Comparison of ENCODE assay signal across 10 cellular contexts in genomic region chr2:232592687-232593407, GRCh38. TPM values are rescaled to one million over a fixed set of nuclear protein-coding genes. Genes with fewer than 3 reads are reported as not detected.
DNase-seq lines count a peak whose midpoint lies in the region; ATAC-seq and TF ChIP-seq lines count a peak whose summit lies in the region.
"Had no signal": no experiment of that assay in that cellular context is flagged by ENCODE, and none has a peak within 500 bp of the region (broad histone marks: within the 10 kb centered on the region; RNA-seq: fewer than 3 reads in every experiment).

No MANE protein-coding gene starts in this region.

- H3K79me2 ChIP-seq in trophoblast cell (ENCODE audit: control insufficient read depth, insufficient read depth, low read length, poor library complexity) = no peaks in the 10 kb centered on the region

- H4K12ac ChIP-seq in trophoblast cell (ENCODE audit: low read depth, low read length) = no peak overlapping the region

- H2BK5ac ChIP-seq in trophoblast cell (ENCODE audit: low read depth, low read length, poor library complexity) = no peak overlapping the region

- peaks cover 0 to 4% of the 10 kb centered on the region in 2 experiments for H3K4me1 ChIP-seq in trophoblast cell (ENCODE audit: control insufficient read depth in 1 of 2, insufficient read depth in 2 of 2, low read length in 2 of 2)

- no peak overlapping the region for H4K91ac ChIP-seq in trophoblast cell (ENCODE audit: low read depth, low read length)

- H3K4me2 ChIP-seq in trophoblast cell (ENCODE audit: low read length) = no peak overlapping the region

- no peak overlapping the region for H2AFZ ChIP-seq in trophoblast cell (ENCODE audit: insufficient read depth, low read length, poor library complexity)

- H3K27me3 ChIP-seq in trophoblast cell (ENCODE audit: insufficient read depth, low read length) = no peaks in the 10 kb centered on the region

- no peak overlapping the region for H2AK5ac ChIP-seq in trophoblast cell (ENCODE audit: low read length)

- H3K9ac ChIP-seq in trophoblast cell (ENCODE audit: low read length) = no peak overlapping the region

- no peak overlapping the region for H3K14ac ChIP-seq in trophoblast cell (ENCODE audit: low read length)

- H4K8ac ChIP-seq in trophoblast cell (ENCODE audit: low read depth, low read length) = no peak overlapping the region

- WGBS in trophoblast cell (ENCODE audit: extremely low coverage, insufficient coverage, insufficient read length) = no CpG with 5 or more reads among the region's 4 CpGs

- no peak overlapping the region for H3K4me3 ChIP-seq in trophoblast cell (ENCODE audit: low read depth, low read length)

- no peaks in the 10 kb centered on the region for H3K9me3 ChIP-seq in trophoblast cell (ENCODE audit: insufficient read depth, low read depth, low read length)

- ATAC-seq in SK-N-SH treated with all-trans-retinoic acid at 6 μM for 48 hours (peak; percentile 55), GM18505 (IDR thresholded peaks at IDR 0.05; ENCODE audit: unreplicated experiment) (no peak), GM21717 (IDR thresholded peaks at IDR 0.05; ENCODE audit: unreplicated experiment) (no peak)

- H3K79me1 ChIP-seq in trophoblast cell (ENCODE audit: low read length) = no peaks in the 10 kb centered on the region

- TF ChIP-seq POLR2A in GM18505 (IDR thresholded peaks at IDR 0.05; ENCODE audit: borderline replicate concordance, extremely low read depth, insufficient read depth, insufficient read length) = no peak

- no peaks in the 10 kb centered on the region for H3K36me3 ChIP-seq in trophoblast cell (ENCODE audit: control insufficient read depth in 1 of 2, insufficient read depth in 2 of 2, low read length in 2 of 2)

- no peak overlapping the region for H3K4ac ChIP-seq in trophoblast cell (ENCODE audit: low read depth, low read length)

- H3K23ac ChIP-seq in trophoblast cell (ENCODE audit: low read length) = no peak overlapping the region

- H2BK120ac ChIP-seq in trophoblast cell (ENCODE audit: insufficient read depth, low read length, poor library complexity) = no peak overlapping the region

- no peak overlapping the region for H2BK12ac ChIP-seq in trophoblast cell (ENCODE audit: low read length)

- no peak overlapping the region for H3K18ac ChIP-seq in trophoblast cell (ENCODE audit: low read length)

- H3K27ac ChIP-seq in trophoblast cell (ENCODE audit: low read depth, low read length) = no peak overlapping the region

- DNase-seq in EL (peak; percentile 54), fibroblast of gingiva (ENCODE audit: low read depth) (peak; percentile 66), trophoblast cell (peak; percentile 68 to 71), NCI-H2171 (lab: John Stamatoyannopoulos, UW) (no peak), HuH-7.5 (ENCODE audit: low spot score) (no peak)
- DNase-seq: activated naive CD4-positive, alpha-beta T cell treated with anti-CD3 and anti-CD28 coated beads, Interleukin-2, amount 50 U/mL, for 16 hours; nephron progenitor cell had no signal

TF ChIP-seq in SK-N-SH treated with all-trans-retinoic acid at 6 μM for 48 hours, 23 proteins besides CTCF, POLR2A, EP300 and RAD21:
- TF ChIP-seq ISL1 (CRISPR knock-in tag; IDR thresholded peaks at IDR 0.05) = peak; percentile 17; the same call in 1 of the 2 replicates
- TF ChIP-seq, protein P1, sequence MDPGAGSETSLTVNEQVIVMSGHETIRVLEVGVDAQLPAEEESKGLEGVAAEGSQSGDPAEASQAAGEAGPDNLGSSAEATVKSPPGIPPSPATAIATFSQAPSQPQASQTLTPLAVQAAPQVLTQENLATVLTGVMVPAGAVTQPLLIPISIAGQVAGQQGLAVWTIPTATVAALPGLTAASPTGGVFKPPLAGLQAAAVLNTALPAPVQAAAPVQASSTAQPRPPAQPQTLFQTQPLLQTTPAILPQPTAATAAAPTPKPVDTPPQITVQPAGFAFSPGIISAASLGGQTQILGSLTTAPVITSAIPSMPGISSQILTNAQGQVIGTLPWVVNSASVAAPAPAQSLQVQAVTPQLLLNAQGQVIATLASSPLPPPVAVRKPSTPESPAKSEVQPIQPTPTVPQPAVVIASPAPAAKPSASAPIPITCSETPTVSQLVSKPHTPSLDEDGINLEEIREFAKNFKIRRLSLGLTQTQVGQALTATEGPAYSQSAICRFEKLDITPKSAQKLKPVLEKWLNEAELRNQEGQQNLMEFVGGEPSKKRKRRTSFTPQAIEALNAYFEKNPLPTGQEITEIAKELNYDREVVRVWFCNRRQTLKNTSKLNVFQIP (CRISPR knock-in tag; IDR thresholded peaks at IDR 0.05; ENCODE audit: borderline replicate concordance, low read depth) = no peak
- TF ChIP-seq TCF4 (CRISPR knock-in tag; IDR thresholded peaks at IDR 0.05; ENCODE audit: borderline replicate concordance) = no peak
- no peak for TF ChIP-seq CSRNP3 (CRISPR knock-in tag; IDR thresholded peaks at IDR 0.05)
- no peak for TF ChIP-seq ZC3H10 (CRISPR knock-in tag; IDR thresholded peaks at IDR 0.05)
- TF ChIP-seq ZNF70 (CRISPR knock-in tag; IDR thresholded peaks at IDR 0.05) = no peak
- no peak for TF ChIP-seq RARB (CRISPR knock-in tag; IDR thresholded peaks at IDR 0.05)

RNA-seq across cellular contexts. Expression of gene EFHD1, which starts 40.6 kb away (rescaled TPM):
- polyA plus RNA-seq in trophoblast cell (2013) = 69.8 and 75.6 TPM in 2 replicates

RNA-seq across cellular contexts. Expression of gene EIF4E2, which starts 42.4 kb away (rescaled TPM):
- 71.8 and 79.9 TPM in 2 replicates for polyA plus RNA-seq in trophoblast cell (2013)

RNA-seq across cellular contexts. Expression of gene TIGD1, which starts 42.5 kb away (rescaled TPM):
- polyA plus RNA-seq in trophoblast cell (2013) = 1.9 and 2.2 TPM in 2 replicates

RNA-seq across cellular contexts. Expression of gene CHRNG, which starts 53.4 kb away (rescaled TPM):
- 0.04 TPM in 1 of 2 replicates, not detected in the other for polyA plus RNA-seq in trophoblast cell (2013)

Comparison
In these comparisons a context has a peak if more than half of its experiments do, and no peak if none do; other contexts are left out.
1. DNase-seq: peak in EL (single experiment), fibroblast of gingiva (single experiment) and trophoblast cell (2 of 2); none in NCI-H2171 (single experiment) and HuH-7.5 (single experiment).